ENCODE assay signal across 18 cellular contexts in genomic region chr11:65401803-65402248, GRCh38. TPM values are rescaled to one million over a fixed set of nuclear protein-coding genes. Genes with fewer than 3 reads are reported as not detected.
DNase-seq lines count a peak whose midpoint lies in the region; ATAC-seq and TF ChIP-seq lines count a peak whose summit lies in the region.
"Had no signal": no experiment of that assay in that cellular context is flagged by ENCODE, and none has a peak within 500 bp of the region (broad histone marks: within the 10 kb centered on the region; RNA-seq: fewer than 3 reads in every experiment).

No MANE protein-coding gene starts in this region.

- H3K4me1 Mint-ChIP-seq in activated naive CD4-positive, alpha-beta T cell treated with anti-CD3 and anti-CD28 coated beads, Interleukin-2, amount 10 ng/mL, durations not matched to agents 7 days and 5 days, result peaks cover 8% of the 10 kb centered on the region
- peaks cover 4% of the 10 kb centered on the region for H3K4me1 Mint-ChIP-seq in endodermal cell
- H3K4me1 Mint-ChIP-seq in naive B cell, result peaks cover 31 to 34% (median 34%) of the 10 kb centered on the region in 3 donors
- no peaks in the 10 kb centered on the region for H3K4me1 Mint-ChIP-seq in type B pancreatic cell (ENCODE audit: unreplicated experiment)

- peak overlapping the region; percentile 18 to 95 for H3K27ac Mint-ChIP-seq in activated naive CD4-positive, alpha-beta T cell treated with anti-CD3 and anti-CD28 coated beads, Interleukin-2, amount 50 U/mL, for 72 hours
- H3K27ac Mint-ChIP-seq in activated naive CD4-positive, alpha-beta T cell treated with anti-CD3 and anti-CD28 coated beads, Interleukin-2, amount 10 ng/mL, durations not matched to agents 7 days and 5 days, result no peak overlapping the region
- H3K27ac Mint-ChIP-seq in endodermal cell (peak overlapping the region; percentile 44), naive B cell (peak overlapping the region; percentile 28 to 96 (median 84)), type B pancreatic cell (peak overlapping the region; percentile 39)
- H3K27ac Mint-ChIP-seq: CD4-positive, CD25-positive, alpha-beta regulatory T cell had no signal

- H3K4me1 ChIP-seq in endodermal cell (ENCODE audit: control insufficient read depth, insufficient read depth, low read length), result no peaks in the 10 kb centered on the region
- H3K4me1 ChIP-seq in upper lobe of right lung, result peaks cover 9% of the 10 kb centered on the region

- H3K27ac ChIP-seq in endodermal cell (ENCODE audit: low read depth, low read length) (no peak overlapping the region), upper lobe of right lung (no peak overlapping the region)
- H3K27ac ChIP-seq: HL-60 had no signal

- no peaks in the 10 kb centered on the region for H3K27me3 Mint-ChIP-seq in activated naive CD4-positive, alpha-beta T cell treated with anti-CD3 and anti-CD28 coated beads, Interleukin-2, amount 10 ng/mL, durations not matched to agents 7 days and 5 days
- H3K27me3 Mint-ChIP-seq in endodermal cell (ENCODE audit: insufficient read depth) (no peaks in the 10 kb centered on the region), naive B cell (no peaks in the 10 kb centered on the region), type B pancreatic cell (no peaks in the 10 kb centered on the region)
- H3K27me3 Mint-ChIP-seq: CD4-positive, CD25-positive, alpha-beta regulatory T cell had no signal

- TF ChIP-seq CTCF in endodermal cell (conservative IDR thresholded peaks at IDR 0.05) (no peak), type B pancreatic cell (conservative IDR thresholded peaks at IDR 0.05) (no peak), upper lobe of right lung (IDR thresholded peaks at IDR 0.05) (no peak)

- H3K9ac ChIP-seq in endodermal cell (ENCODE audit: extremely low read depth, low read length, poor library complexity, severe bottlenecking), result no peak overlapping the region

- 89 to 92% methylated on average over 8 to 9 of the region's 10 CpGs for WGBS in endodermal cell (ENCODE audit: insufficient coverage in 1 of 2, insufficient read length in 1 of 2), 2 experiments

- H3K4me3 Mint-ChIP-seq in activated naive CD4-positive, alpha-beta T cell treated with anti-CD3 and anti-CD28 coated beads, Interleukin-2, amount 10 ng/mL, durations not matched to agents 7 days and 5 days, result no peak overlapping the region
- H3K4me3 Mint-ChIP-seq in endodermal cell (no peak overlapping the region), naive B cell (no peak overlapping the region), type B pancreatic cell (no peak overlapping the region)
- H3K4me3 Mint-ChIP-seq: CD4-positive, CD25-positive, alpha-beta regulatory T cell had no signal

- no peak for ATAC-seq in activated naive CD4-positive, alpha-beta T cell treated with anti-CD3 and anti-CD28 coated beads, Interleukin-2, amount 50 U/mL, for 72 hours
- ATAC-seq in naive B cell (ENCODE audit: low read depth in 2 of 2) (no peak), upper lobe of right lung (no peak), SK-N-SH treated with all-trans-retinoic acid at 6 μM for 48 hours (no peak)
- ATAC-seq: HCT116 had no signal

- peaks cover 6 to 11% of the 10 kb centered on the region in 2 donors for H3K36me3 Mint-ChIP-seq in activated naive CD4-positive, alpha-beta T cell treated with anti-CD3 and anti-CD28 coated beads, Interleukin-2, amount 50 U/mL, for 72 hours
- H3K36me3 Mint-ChIP-seq in activated naive CD4-positive, alpha-beta T cell treated with anti-CD3 and anti-CD28 coated beads, Interleukin-2, amount 10 ng/mL, durations not matched to agents 7 days and 5 days, result peaks cover 34% of the 10 kb centered on the region
- H3K36me3 Mint-ChIP-seq in endodermal cell (ENCODE audit: low read depth) (peaks cover 52% of the 10 kb centered on the region), naive B cell (peaks cover 0 to 16% of the 10 kb centered on the region in 2 donors), type B pancreatic cell (no peaks in the 10 kb centered on the region)

- H3K9me3 Mint-ChIP-seq in activated naive CD4-positive, alpha-beta T cell treated with anti-CD3 and anti-CD28 coated beads, Interleukin-2, amount 50 U/mL, for 72 hours, result no peaks in the 10 kb centered on the region
- H3K9me3 Mint-ChIP-seq in activated naive CD4-positive, alpha-beta T cell treated with anti-CD3 and anti-CD28 coated beads, Interleukin-2, amount 10 ng/mL, durations not matched to agents 7 days and 5 days, result no peaks in the 10 kb centered on the region
- H3K9me3 Mint-ChIP-seq in endodermal cell (no peaks in the 10 kb centered on the region), naive B cell (no peaks in the 10 kb centered on the region), type B pancreatic cell (no peaks in the 10 kb centered on the region)
- H3K9me3 Mint-ChIP-seq: CD4-positive, CD25-positive, alpha-beta regulatory T cell had no signal

- intact Hi-C loops in upper lobe of right lung (cut with DNase I), result no loop called here

- no peaks in the 10 kb centered on the region for H3K27me3 ChIP-seq in endodermal cell (ENCODE audit: control insufficient read depth, insufficient read depth, low read length, poor library complexity, severe bottlenecking)
- H3K27me3 ChIP-seq in upper lobe of right lung, result no peaks in the 10 kb centered on the region

- H3K36me3 ChIP-seq in endodermal cell (ENCODE audit: control insufficient read depth, insufficient read depth, low read length) (peaks cover 22% of the 10 kb centered on the region), upper lobe of right lung (peaks cover 79% of the 10 kb centered on the region)

- DNase-seq in activated naive CD4-positive, alpha-beta T cell treated with anti-CD3 and anti-CD28 coated beads, Interleukin-2, amount 50 U/mL, for 72 hours (ENCODE audit: low spot score in 2 of 2), result no peak
- no peak for DNase-seq in activated naive CD4-positive, alpha-beta T cell treated with anti-CD3 and anti-CD28 coated beads, Interleukin-2, amount 10 ng/mL, durations not matched to agents 7 days and 5 days
- no peak for DNase-seq in endodermal cell
- no peak for DNase-seq in naive B cell
- DNase-seq in type B pancreatic cell (ENCODE audit: extremely low spot score, unreplicated experiment), result no peak
- no peak for DNase-seq in upper lobe of right lung
- no peak for DNase-seq in GM19240 (ENCODE audit: insufficient read length, low spot score)
- DNase-seq: CD4-positive, CD25-positive, alpha-beta regulatory T cell; DMS53; NCI-H146; NCI-H2081 treated with DMSO at 0.1 percent for 48 hours; NCI-H2227 treated with DMSO at 0.1 percent for 48 hours; NCI-H526; NK-92 treated with Interleukin-12 subunit alpha and Interleukin-12 subunit beta, amount 100 ng/mL, for 24 hours had no signal

- H3K4me3 ChIP-seq in endodermal cell (ENCODE audit: low read length) (no peak overlapping the region), upper lobe of right lung (no peak overlapping the region)
- H3K4me3 ChIP-seq: K562 had no signal

- CTCF ChIA-PET in activated naive CD4-positive, alpha-beta T cell treated with anti-CD3 and anti-CD28 coated beads, Interleukin-2, amount 10 ng/mL, durations not matched to agents 7 days and 5 days (lab: Charles Lee), result interaction anchor here (2.0 kb wide), 1 partner anchor 15 kb away, joined by 12 read pairs; no protein-coding TSS in a partner anchor

- no peaks in the 10 kb centered on the region for H3K9me3 ChIP-seq in endodermal cell (ENCODE audit: control insufficient read depth, low read length)
- no peaks in the 10 kb centered on the region for H3K9me3 ChIP-seq in upper lobe of right lung

TF ChIP-seq in SK-N-SH treated with all-trans-retinoic acid at 6 μM for 48 hours, 23 proteins besides CTCF, POLR2A, EP300 and RAD21 (continues in another document):
- TF ChIP-seq BACH2 (CRISPR knock-in tag; IDR thresholded peaks at IDR 0.05; ENCODE audit: borderline replicate concordance), result no peak
- no peak for TF ChIP-seq OSR1 (CRISPR knock-in tag; IDR thresholded peaks at IDR 0.05)

RNA-seq across cellular contexts. Expression of gene FRMD8, which starts 15.4 kb away (rescaled TPM):
- 10 to 100 TPM; 39.7 to 53.4 TPM for total RNA-seq in activated naive CD4-positive, alpha-beta T cell treated with anti-CD3 and anti-CD28 coated beads, Interleukin-2, amount 50 U/mL, for 72 hours
- total RNA-seq in endodermal cell (10 to 100 TPM; 27.4 to 29.6 TPM), type B pancreatic cell (ENCODE audit: low replicate concordance) (35.0 and 41.8 TPM in 2 replicates), upper lobe of right lung (37.1 TPM)
- 10.8 TPM for polyA plus RNA-seq in endodermal cell (2013, experiment 1 of 2)
- 11.9 TPM for polyA plus RNA-seq in endodermal cell (2013, experiment 2 of 2)
- 10 to 100 TPM; 45.3 to 64.6 (median 53.8) TPM for polyA plus RNA-seq in naive B cell (ENCODE audit: low read depth in 6 of 6)

RNA-seq across cellular contexts. Expression of gene SLC25A45, which starts 19.4 kb away (rescaled TPM):
- total RNA-seq in activated naive CD4-positive, alpha-beta T cell treated with anti-CD3 and anti-CD28 coated beads, Interleukin-2, amount 50 U/mL, for 72 hours, result 10 to 100 TPM in 1 of 2 donors, 1 to 10 TPM in 1; 9.7 to 18.5 TPM
- total RNA-seq in endodermal cell, result 1 to 10 TPM; 3.0 to 6.3 TPM
- polyA plus RNA-seq in endodermal cell (2013, experiment 1 of 2), result 0.71 TPM
- polyA plus RNA-seq in endodermal cell (2013, experiment 2 of 2), result 0.50 TPM
- polyA plus RNA-seq in naive B cell (ENCODE audit: low read depth in 6 of 6), result 10 to 100 TPM; 10.2 to 35.1 (median 16.2) TPM
- total RNA-seq in type B pancreatic cell (ENCODE audit: low replicate concordance), result 1.9 and 5.6 TPM in 2 replicates
- 11.5 TPM for total RNA-seq in upper lobe of right lung

RNA-seq across cellular contexts. Expression of gene NEAT1, which starts 20.8 kb away (rescaled TPM):
- 1,000 to 10,000 TPM in 1 of 2 donors, 100 to 1,000 TPM in 1; 836 to 2,329 TPM for total RNA-seq in activated naive CD4-positive, alpha-beta T cell treated with anti-CD3 and anti-CD28 coated beads, Interleukin-2, amount 50 U/mL, for 72 hours
- total RNA-seq in endodermal cell, result 10 to 100 TPM; 61.3 to 85.2 TPM
- 21.0 TPM for polyA plus RNA-seq in endodermal cell (2013, experiment 1 of 2)
- polyA plus RNA-seq in endodermal cell (2013, experiment 2 of 2), result 14.2 TPM
- polyA plus RNA-seq in naive B cell (ENCODE audit: low read depth in 6 of 6), result 1 to 10 TPM in 5 of 6 donors, under 1 TPM in 1; 0.88 to 4.2 (median 1.2) TPM
- total RNA-seq in type B pancreatic cell (ENCODE audit: low replicate concordance), result 229 and 395 TPM in 2 replicates
- total RNA-seq in upper lobe of right lung, result 1,120 TPM

RNA-seq across cellular contexts. Expression of gene TIGD3, which starts 47.3 kb away (rescaled TPM):
- 1 to 10 TPM in 1 of 2 donors, under 1 TPM in 1; 0.76 to 4.0 TPM for total RNA-seq in activated naive CD4-positive, alpha-beta T cell treated with anti-CD3 and anti-CD28 coated beads, Interleukin-2, amount 50 U/mL, for 72 hours
- total RNA-seq in endodermal cell (1 to 10 TPM in 1 of 2 donors, under 1 TPM in 1; 0.99 to 1.0 TPM), type B pancreatic cell (ENCODE audit: low replicate concordance) (1.2 and 1.3 TPM in 2 replicates), upper lobe of right lung (0.43 TPM)
- 2.1 TPM for polyA plus RNA-seq in endodermal cell (2013, experiment 1 of 2)
- polyA plus RNA-seq in endodermal cell (2013, experiment 2 of 2), result 1.7 TPM
- polyA plus RNA-seq in naive B cell (ENCODE audit: low read depth in 6 of 6), result 1 to 10 TPM; 1.5 to 3.3 (median 1.8) TPM
